In genomic region chr15:45307230-45307924, GRCh38 we compare ENCODE assay signal across 7 cellular contexts. TPM values are rescaled to one million over a fixed set of nuclear protein-coding genes. Genes with fewer than 3 reads are reported as not detected.
DNase-seq lines count a peak whose midpoint lies in the region; ATAC-seq and TF ChIP-seq lines count a peak whose summit lies in the region.

No MANE protein-coding gene starts in this region.

- intact Hi-C loops in activated CD8-positive, alpha-beta T cell treated with anti-CD3 and anti-CD28 coated beads for 36 hours (cut with micrococcal nuclease): loop anchor here (5.0 kb wide), 1 partner anchor 90 kb away; no protein-coding TSS in a partner anchor

- H3K27ac ChIP-seq in rectal smooth muscle tissue (ENCODE audit: low read depth, low read length): no peak overlapping the region

- H3K36me3 ChIP-seq in rectal smooth muscle tissue (ENCODE audit: control insufficient read depth, insufficient read depth, low read length): no peaks in the 10 kb centered on the region

- H3K4me1 ChIP-seq in rectal smooth muscle tissue (ENCODE audit: control insufficient read depth, insufficient read depth, low read length): no peaks in the 10 kb centered on the region

- no peaks in the 10 kb centered on the region for H3K27me3 ChIP-seq in rectal smooth muscle tissue (ENCODE audit: control insufficient read depth, insufficient read depth, low read length)

- DNase-seq in EL: peak; percentile 60
- DNase-seq in HT-29 (ENCODE audit: low spot score): peak; percentile 75
- no peak for DNase-seq in activated CD8-positive, alpha-beta T cell treated with anti-CD3 and anti-CD28 coated beads for 36 hours
- DNase-seq in germinal center (ENCODE audit: low spot score): peak; percentile 30

- peaks cover 3% of the 10 kb centered on the region for H3K4me1 Mint-ChIP-seq in activated CD8-positive, alpha-beta T cell treated with anti-CD3 and anti-CD28 coated beads for 36 hours (ENCODE audit: low read depth)

- ATAC-seq in activated CD8-positive, alpha-beta T cell treated with anti-CD3 and anti-CD28 coated beads for 36 hours: peak; percentile 17
- ATAC-seq in HG03039 (IDR thresholded peaks at IDR 0.05; ENCODE audit: unreplicated experiment): no peak
- no peak for ATAC-seq in HG03565 (IDR thresholded peaks at IDR 0.05; ENCODE audit: unreplicated experiment)

- no peaks in the 10 kb centered on the region for H3K9me3 Mint-ChIP-seq in activated CD8-positive, alpha-beta T cell treated with anti-CD3 and anti-CD28 coated beads for 36 hours

- H3K27ac Mint-ChIP-seq in activated CD8-positive, alpha-beta T cell treated with anti-CD3 and anti-CD28 coated beads for 36 hours: no peak overlapping the region

- no peak overlapping the region for H3K9ac ChIP-seq in rectal smooth muscle tissue (ENCODE audit: low read length)

- peak; percentile 50 for TF ChIP-seq CTCF in activated CD8-positive, alpha-beta T cell treated with anti-CD3 and anti-CD28 coated beads for 36 hours (IDR thresholded peaks at IDR 0.05)

- H3K27me3 Mint-ChIP-seq in activated CD8-positive, alpha-beta T cell treated with anti-CD3 and anti-CD28 coated beads for 36 hours: peaks cover 22% of the 10 kb centered on the region

- peak overlapping the region; percentile 42 for H3K4me3 ChIP-seq in rectal smooth muscle tissue (ENCODE audit: low read length)

- H3K36me3 Mint-ChIP-seq in activated CD8-positive, alpha-beta T cell treated with anti-CD3 and anti-CD28 coated beads for 36 hours (ENCODE audit: low read depth): no peaks in the 10 kb centered on the region

- peak overlapping the region; percentile 5 for H3K4me3 Mint-ChIP-seq in activated CD8-positive, alpha-beta T cell treated with anti-CD3 and anti-CD28 coated beads for 36 hours

- POLR2A ChIA-PET in activated CD8-positive, alpha-beta T cell treated with anti-CD3 and anti-CD28 coated beads for 36 hours (lab: Charles Lee): no interaction called here

- CTCF ChIA-PET in activated CD8-positive, alpha-beta T cell treated with anti-CD3 and anti-CD28 coated beads for 36 hours (lab: Charles Lee): interaction anchor here (1.4 kb wide), 1 partner anchor 92 kb away, joined by 5 read pairs; no protein-coding TSS in a partner anchor

RNA-seq across cellular contexts. Expression of gene SLC28A2, which starts 55.3 kb away (rescaled TPM):
- total RNA-seq in HT-29 (2014; rRNA removed; shearing (Covaris generic)): not detected in 2 replicates
- not detected for total RNA-seq in activated CD8-positive, alpha-beta T cell treated with anti-CD3 and anti-CD28 coated beads for 36 hours
